ENCODE assay signal across 2 cellular contexts in the genomic region with DNA sequence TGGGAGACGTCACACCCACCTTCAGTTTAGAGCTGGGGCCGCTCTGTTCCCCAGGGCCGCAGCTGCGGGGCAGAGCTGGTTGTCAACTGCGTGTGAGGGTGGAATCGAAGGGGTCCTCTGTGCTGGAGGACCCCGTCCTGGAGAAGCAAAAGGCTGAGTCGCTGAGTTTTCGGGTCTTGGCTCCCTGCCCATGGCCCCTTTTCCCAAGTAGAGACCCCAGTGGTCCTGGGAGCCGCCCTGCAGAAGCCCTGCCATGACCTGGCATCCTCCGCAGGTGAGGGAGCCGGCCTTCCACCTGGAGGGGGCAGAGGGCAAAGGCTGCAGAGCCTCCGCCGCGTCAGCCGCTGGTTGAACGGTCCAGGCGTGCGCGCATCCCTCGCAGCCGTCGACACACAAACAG.
TF ChIP-seq lines count a peak whose summit lies in the region.

No MANE protein-coding gene starts in this region.

TF ChIP-seq in SK-N-SH, 30 proteins besides CTCF, POLR2A, EP300 and RAD21 (continued from another document):
- TF ChIP-seq, protein P1, sequence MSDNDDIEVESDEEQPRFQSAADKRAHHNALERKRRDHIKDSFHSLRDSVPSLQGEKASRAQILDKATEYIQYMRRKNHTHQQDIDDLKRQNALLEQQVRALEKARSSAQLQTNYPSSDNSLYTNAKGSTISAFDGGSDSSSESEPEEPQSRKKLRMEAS (IDR thresholded peaks at IDR 0.05; ENCODE audit: low read depth): no peak

TF ChIP-seq in SK-N-SH treated with all-trans-retinoic acid at 6 μM for 48 hours, 23 proteins besides CTCF, POLR2A, EP300 and RAD21 (continued from another document):
- TF ChIP-seq, protein P2, sequence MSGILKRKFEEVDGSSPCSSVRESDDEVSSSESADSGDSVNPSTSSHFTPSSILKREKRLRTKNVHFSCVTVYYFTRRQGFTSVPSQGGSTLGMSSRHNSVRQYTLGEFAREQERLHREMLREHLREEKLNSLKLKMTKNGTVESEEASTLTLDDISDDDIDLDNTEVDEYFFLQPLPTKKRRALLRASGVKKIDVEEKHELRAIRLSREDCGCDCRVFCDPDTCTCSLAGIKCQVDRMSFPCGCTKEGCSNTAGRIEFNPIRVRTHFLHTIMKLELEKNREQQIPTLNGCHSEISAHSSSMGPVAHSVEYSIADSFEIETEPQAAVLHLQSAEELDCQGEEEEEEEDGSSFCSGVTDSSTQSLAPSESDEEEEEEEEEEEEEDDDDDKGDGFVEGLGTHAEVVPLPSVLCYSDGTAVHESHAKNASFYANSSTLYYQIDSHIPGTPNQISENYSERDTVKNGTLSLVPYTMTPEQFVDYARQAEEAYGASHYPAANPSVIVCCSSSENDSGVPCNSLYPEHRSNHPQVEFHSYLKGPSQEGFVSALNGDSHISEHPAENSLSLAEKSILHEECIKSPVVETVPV (CRISPR knock-in tag; IDR thresholded peaks at IDR 0.05): no peak
- TF ChIP-seq RARB (CRISPR knock-in tag; IDR thresholded peaks at IDR 0.05) (no peak), GLIS3 (CRISPR knock-in tag; IDR thresholded peaks at IDR 0.05) (no peak), SNAI2 (CRISPR knock-in tag; IDR thresholded peaks at IDR 0.05) (no peak), BACH2 (CRISPR knock-in tag; IDR thresholded peaks at IDR 0.05; ENCODE audit: borderline replicate concordance) (no peak), ZNF70 (CRISPR knock-in tag; IDR thresholded peaks at IDR 0.05) (no peak), ZC3H10 (CRISPR knock-in tag; IDR thresholded peaks at IDR 0.05) (no peak), ZFP30 (CRISPR knock-in tag; IDR thresholded peaks at IDR 0.05) (no peak), OSR1 (CRISPR knock-in tag; IDR thresholded peaks at IDR 0.05) (no peak)
- TF ChIP-seq, protein P3, sequence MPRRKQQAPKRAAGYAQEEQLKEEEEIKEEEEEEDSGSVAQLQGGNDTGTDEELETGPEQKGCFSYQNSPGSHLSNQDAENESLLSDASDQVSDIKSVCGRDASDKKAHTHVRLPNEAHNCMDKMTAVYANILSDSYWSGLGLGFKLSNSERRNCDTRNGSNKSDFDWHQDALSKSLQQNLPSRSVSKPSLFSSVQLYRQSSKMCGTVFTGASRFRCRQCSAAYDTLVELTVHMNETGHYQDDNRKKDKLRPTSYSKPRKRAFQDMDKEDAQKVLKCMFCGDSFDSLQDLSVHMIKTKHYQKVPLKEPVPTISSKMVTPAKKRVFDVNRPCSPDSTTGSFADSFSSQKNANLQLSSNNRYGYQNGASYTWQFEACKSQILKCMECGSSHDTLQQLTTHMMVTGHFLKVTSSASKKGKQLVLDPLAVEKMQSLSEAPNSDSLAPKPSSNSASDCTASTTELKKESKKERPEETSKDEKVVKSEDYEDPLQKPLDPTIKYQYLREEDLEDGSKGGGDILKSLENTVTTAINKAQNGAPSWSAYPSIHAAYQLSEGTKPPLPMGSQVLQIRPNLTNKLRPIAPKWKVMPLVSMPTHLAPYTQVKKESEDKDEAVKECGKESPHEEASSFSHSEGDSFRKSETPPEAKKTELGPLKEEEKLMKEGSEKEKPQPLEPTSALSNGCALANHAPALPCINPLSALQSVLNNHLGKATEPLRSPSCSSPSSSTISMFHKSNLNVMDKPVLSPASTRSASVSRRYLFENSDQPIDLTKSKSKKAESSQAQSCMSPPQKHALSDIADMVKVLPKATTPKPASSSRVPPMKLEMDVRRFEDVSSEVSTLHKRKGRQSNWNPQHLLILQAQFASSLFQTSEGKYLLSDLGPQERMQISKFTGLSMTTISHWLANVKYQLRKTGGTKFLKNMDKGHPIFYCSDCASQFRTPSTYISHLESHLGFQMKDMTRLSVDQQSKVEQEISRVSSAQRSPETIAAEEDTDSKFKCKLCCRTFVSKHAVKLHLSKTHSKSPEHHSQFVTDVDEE (CRISPR knock-in tag; IDR thresholded peaks at IDR 0.05): no peak
TF ChIP-seq in SK-N-SH treated with all-trans-retinoic acid at 6 μM for 48 hours: peak in this region for 0.
